In genomic region chr20:41058007-41058673, GRCh38 we compare ENCODE assay signal across 8 cellular contexts. TPM values are rescaled to one million over a fixed set of nuclear protein-coding genes. Genes with fewer than 3 reads are reported as not detected.
DNase-seq lines count a peak whose midpoint lies in the region; ATAC-seq and TF ChIP-seq lines count a peak whose summit lies in the region.

No MANE protein-coding gene starts in this region.

- peaks cover 24% of the 10 kb centered on the region for H3K36me3 Mint-ChIP-seq in stimulated activated effector memory CD8-positive, alpha-beta T cell treated with anti-CD3 and anti-CD28 coated beads, Interleukin-12 subunit alpha, Interleukin-12 subunit beta, amount 100 ng/mL, for 72 hours

- peaks cover 47% of the 10 kb centered on the region for H3K4me1 Mint-ChIP-seq in stimulated activated effector memory CD8-positive, alpha-beta T cell treated with anti-CD3 and anti-CD28 coated beads, Interleukin-12 subunit alpha, Interleukin-12 subunit beta, amount 100 ng/mL, for 72 hours

- H3K9me3 Mint-ChIP-seq in stimulated activated effector memory CD8-positive, alpha-beta T cell treated with anti-CD3 and anti-CD28 coated beads, Interleukin-12 subunit alpha, Interleukin-12 subunit beta, amount 100 ng/mL, for 72 hours, result peaks cover 3% of the 10 kb centered on the region

- peak; percentile 89 for ATAC-seq in SK-N-SH treated with all-trans-retinoic acid at 6 μM for 48 hours
- ATAC-seq in stimulated activated effector memory CD8-positive, alpha-beta T cell treated with anti-CD3 and anti-CD28 coated beads, Interleukin-12 subunit alpha, Interleukin-12 subunit beta, amount 100 ng/mL, for 72 hours, result peak; percentile 95

- no peak for TF ChIP-seq CTCF in fibroblast of villous mesenchyme (IDR thresholded peaks at IDR 0.05; ENCODE audit: insufficient read depth, low read depth, low read length)

- peak overlapping the region; percentile 48 for H3K27ac Mint-ChIP-seq in stimulated activated effector memory CD8-positive, alpha-beta T cell treated with anti-CD3 and anti-CD28 coated beads, Interleukin-12 subunit alpha, Interleukin-12 subunit beta, amount 100 ng/mL, for 72 hours

- no peak overlapping the region for H3K4me3 Mint-ChIP-seq in stimulated activated effector memory CD8-positive, alpha-beta T cell treated with anti-CD3 and anti-CD28 coated beads, Interleukin-12 subunit alpha, Interleukin-12 subunit beta, amount 100 ng/mL, for 72 hours

- peak; percentile 43 for DNase-seq in activated CD4-positive, alpha-beta T cell treated with anti-CD3 and anti-CD28 coated beads for 48 hours
- no peak for DNase-seq in activated CD4-positive, alpha-beta T cell treated with anti-CD3 and anti-CD28 coated beads for 1 hour
- DNase-seq in fibroblast of villous mesenchyme (ENCODE audit: low read depth) (peak; percentile 59), SKM-1 (lab: John Stamatoyannopoulos, UW; ENCODE audit: unreplicated experiment) (no peak), NCI-H2107 (lab: John Stamatoyannopoulos, UW) (no peak), cortex of kidney (lab: John Stamatoyannopoulos, UW) (no peak)
- DNase-seq in stimulated activated effector memory CD8-positive, alpha-beta T cell treated with anti-CD3 and anti-CD28 coated beads, Interleukin-12 subunit alpha, Interleukin-12 subunit beta, amount 100 ng/mL, for 72 hours (ENCODE audit: low spot score in 2 of 2), result no peak

- no peak overlapping the region for H3K4me3 ChIP-seq in fibroblast of villous mesenchyme (ENCODE audit: low read depth, low read length)

TF ChIP-seq in SK-N-SH treated with all-trans-retinoic acid at 6 μM for 48 hours, 23 proteins besides CTCF, POLR2A, EP300 and RAD21:
- TF ChIP-seq OSR1 (CRISPR knock-in tag; IDR thresholded peaks at IDR 0.05), result no peak
- TF ChIP-seq PPARA (CRISPR knock-in tag; IDR thresholded peaks at IDR 0.05; ENCODE audit: borderline replicate concordance), result no peak
- 0 out of 2 replicates have a peak, but pooled peaks have one; percentile 35 for TF ChIP-seq ESRRG (CRISPR knock-in tag; IDR thresholded peaks at IDR 0.05)
- no peak for TF ChIP-seq SNAI2 (CRISPR knock-in tag; IDR thresholded peaks at IDR 0.05)
- peak; percentile 50; the same call in 1 of the 2 replicates for TF ChIP-seq ZFP3 (CRISPR knock-in tag; IDR thresholded peaks at IDR 0.05)
- peak; percentile 78 for TF ChIP-seq ZNF8 (CRISPR knock-in tag; IDR thresholded peaks at IDR 0.05)
- TF ChIP-seq TCF4 (CRISPR knock-in tag; IDR thresholded peaks at IDR 0.05; ENCODE audit: borderline replicate concordance), result peak; percentile 88
- TF ChIP-seq ARNTL (CRISPR knock-in tag; IDR thresholded peaks at IDR 0.05; ENCODE audit: borderline replicate concordance, low read depth), result no peak
- no peak for TF ChIP-seq ZNF565 (CRISPR knock-in tag; conservative IDR thresholded peaks at IDR 0.05; ENCODE audit: low read depth)
- TF ChIP-seq GLIS3 (CRISPR knock-in tag; IDR thresholded peaks at IDR 0.05), result 0 out of 2 replicates have a peak, but pooled peaks have one; percentile 25
- TF ChIP-seq TSHZ2 (CRISPR knock-in tag; IDR thresholded peaks at IDR 0.05), result no peak; the same call in none of the 2 replicates
- TF ChIP-seq POU6F1 (CRISPR knock-in tag; IDR thresholded peaks at IDR 0.05; ENCODE audit: borderline replicate concordance, low read depth), result no peak
- TF ChIP-seq PATZ1 (CRISPR knock-in tag; IDR thresholded peaks at IDR 0.05; ENCODE audit: borderline replicate concordance), result peak; percentile 55; the same call in 1 of the 2 replicates
- TF ChIP-seq ISL1 (CRISPR knock-in tag; IDR thresholded peaks at IDR 0.05), result peak; percentile 87
- 0 out of 2 replicates have a peak, but pooled peaks have one; percentile 49 for TF ChIP-seq CREB5 (CRISPR knock-in tag; IDR thresholded peaks at IDR 0.05; ENCODE audit: low read depth)
- no peak for TF ChIP-seq ZNF70 (CRISPR knock-in tag; IDR thresholded peaks at IDR 0.05)
- TF ChIP-seq CSDC2 (CRISPR knock-in tag; IDR thresholded peaks at IDR 0.05), result no peak

RNA-seq across cellular contexts. Expression of gene TOP1, which starts 29.5 kb away (rescaled TPM):
- total RNA-seq in fibroblast of villous mesenchyme, result 10.3 and 19.9 TPM in 2 replicates

Comparison
In these comparisons a context has a peak if more than half of its experiments do, and no peak if none do; other contexts are left out.
1. DNase-seq: peak in activated CD4-positive, alpha-beta T cell treated with anti-CD3 and anti-CD28 coated beads for 48 hours (single experiment) and fibroblast of villous mesenchyme (single experiment); none in activated CD4-positive, alpha-beta T cell treated with anti-CD3 and anti-CD28 coated beads for 1 hour (single experiment), stimulated activated effector memory CD8-positive, alpha-beta T cell treated with anti-CD3 and anti-CD28 coated beads, Interleukin-12 subunit alpha, Interleukin-12 subunit beta, amount 100 ng/mL, for 72 hours (0 of 2), SKM-1 (single experiment), NCI-H2107 (single experiment) and cortex of kidney (single experiment).